ENCODE assay signal across 24 cellular contexts in the genomic region with DNA sequence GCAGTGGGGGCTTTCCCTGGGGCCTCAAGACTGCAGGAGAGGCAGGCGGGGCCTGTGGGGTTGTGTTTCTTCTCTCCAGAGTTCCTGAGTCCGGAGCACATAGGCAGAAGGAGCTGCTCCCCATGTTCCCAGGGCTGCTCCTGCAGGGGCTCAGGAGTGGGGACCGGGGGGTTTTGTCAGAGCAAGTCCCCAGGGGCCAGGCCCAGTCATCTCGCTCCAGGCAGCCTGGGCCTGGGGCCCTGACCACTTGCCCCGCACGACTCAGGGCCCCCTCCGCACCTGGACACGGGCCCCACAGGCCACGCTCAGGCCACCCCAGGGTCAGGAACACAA. TPM values are rescaled to one million over a fixed set of nuclear protein-coding genes. Genes with fewer than 3 reads are reported as not detected.
DNase-seq lines count a peak whose midpoint lies in the region; ATAC-seq, FAIRE-seq and TF ChIP-seq lines count a peak whose summit lies in the region.
"Had no signal": no experiment of that assay in that cellular context is flagged by ENCODE, and none has a peak within 500 bp of the region (broad histone marks: within the 10 kb centered on the region; RNA-seq: fewer than 3 reads in every experiment).

No MANE protein-coding gene starts in this region.

- H3K27me3 ChIP-seq in right atrium auricular region (no peaks in the 10 kb centered on the region), upper lobe of right lung (no peaks in the 10 kb centered on the region)

- peak; percentile 29 for DNase-seq in Right ventricle myocardium superior
- DNase-seq in right atrium auricular region (ENCODE audit: low spot score) = no peak
- DNase-seq in natural killer cell treated with Interleukin-12 subunit alpha and Interleukin-12 subunit beta and Interleukin-15 and Interleukin-18, amount 100 ng/mL, for 72 hours (ENCODE audit: low spot score) = peak; percentile 20
- DNase-seq in natural killer cell = no peak
- DNase-seq in kidney = peak; percentile 41
- no peak for DNase-seq in upper lobe of right lung
- DNase-seq: Caco-2; CD4-positive, CD25-positive, alpha-beta regulatory T cell; CD8-positive, alpha-beta T cell; DMS 273 treated with DMSO at 0.1 percent for 48 hours; DMS79; EL; GDM1; GM23248; H7; HCEC 1CT had no signal

- H3K4me3 ChIP-seq in right atrium auricular region (no peak overlapping the region), kidney (ENCODE audit: low read length in 2 of 2) (no peak overlapping the region), upper lobe of right lung (no peak overlapping the region)
- H3K4me3 ChIP-seq: BLaER1, GM12878, GM23248 had no signal

- no peak overlapping the region for H3K27ac ChIP-seq in right atrium auricular region
- no peak overlapping the region for H3K27ac ChIP-seq in kidney (ENCODE audit: low read depth in 2 of 2, low read length in 2 of 2)
- no peak overlapping the region for H3K27ac ChIP-seq in upper lobe of right lung
- H3K27ac ChIP-seq: BLaER1, C4-2B, GM23248 had no signal

- H3K9me3 Mint-ChIP-seq in natural killer cell treated with Interleukin-12 subunit alpha and Interleukin-12 subunit beta and Interleukin-15 and Interleukin-18, amount 100 ng/mL, for 72 hours = no peaks in the 10 kb centered on the region
- no peaks in the 10 kb centered on the region for H3K9me3 Mint-ChIP-seq in natural killer cell
- H3K9me3 Mint-ChIP-seq: CD4-positive, CD25-positive, alpha-beta regulatory T cell; CD8-positive, alpha-beta T cell had no signal

- no peak overlapping the region for H3K9ac ChIP-seq in kidney (ENCODE audit: low read length in 2 of 2)
- H3K9ac ChIP-seq: BLaER1, GM23248 had no signal

- H3K4me1 Mint-ChIP-seq in natural killer cell treated with Interleukin-12 subunit alpha and Interleukin-12 subunit beta and Interleukin-15 and Interleukin-18, amount 100 ng/mL, for 72 hours (ENCODE audit: low read depth in 2 of 2) = no peaks in the 10 kb centered on the region
- peaks cover 2 to 7% of the 10 kb centered on the region in 2 donors for H3K4me1 Mint-ChIP-seq in natural killer cell
- H3K4me1 Mint-ChIP-seq: CD4-positive, CD25-positive, alpha-beta regulatory T cell had no signal

- H3K36me3 Mint-ChIP-seq in natural killer cell treated with Interleukin-12 subunit alpha and Interleukin-12 subunit beta and Interleukin-15 and Interleukin-18, amount 100 ng/mL, for 72 hours = no peaks in the 10 kb centered on the region
- H3K36me3 Mint-ChIP-seq in natural killer cell = no peaks in the 10 kb centered on the region
- H3K36me3 Mint-ChIP-seq: CD4-positive, CD25-positive, alpha-beta regulatory T cell; CD8-positive, alpha-beta T cell had no signal

- intact Hi-C loops in Right ventricle myocardium superior (cut with DNase I) (no loop called here), natural killer cell (cut with micrococcal nuclease) (no loop called here), kidney (cut with DNase I) (no loop called here), upper lobe of right lung (cut with DNase I) (loop anchor here (10.0 kb wide), 1 partner anchor 255 kb away; no protein-coding TSS in a partner anchor)

- H3K36me3 ChIP-seq in right atrium auricular region (no peaks in the 10 kb centered on the region), kidney (ENCODE audit: control insufficient read depth in 1 of 2, insufficient read depth in 2 of 2, low read length in 2 of 2) (no peaks in the 10 kb centered on the region), upper lobe of right lung (no peaks in the 10 kb centered on the region)
- H3K36me3 ChIP-seq: BLaER1 had no signal

- H3K4me1 ChIP-seq in right atrium auricular region = peaks cover 0 to 19% of the 10 kb centered on the region in 2 donors
- no peaks in the 10 kb centered on the region for H3K4me1 ChIP-seq in kidney (ENCODE audit: control insufficient read depth in 1 of 2, insufficient read depth in 1 of 2, low read depth in 1 of 2, low read length in 2 of 2)
- no peaks in the 10 kb centered on the region for H3K4me1 ChIP-seq in upper lobe of right lung

- H3K27me3 Mint-ChIP-seq in natural killer cell treated with Interleukin-12 subunit alpha and Interleukin-12 subunit beta and Interleukin-15 and Interleukin-18, amount 100 ng/mL, for 72 hours = no peaks in the 10 kb centered on the region
- no peaks in the 10 kb centered on the region for H3K27me3 Mint-ChIP-seq in natural killer cell (ENCODE audit: low read depth in 2 of 2)

- TF ChIP-seq CTCF in right atrium auricular region (IDR thresholded peaks at IDR 0.05) (no peak), natural killer cell (IDR thresholded peaks at IDR 0.05) (no peak), kidney (IDR thresholded peaks at IDR 0.05; ENCODE audit: borderline replicate concordance, extremely low read depth, insufficient read depth) (no peak), upper lobe of right lung (IDR thresholded peaks at IDR 0.05) (no peak)

- no peaks in the 10 kb centered on the region for H3K9me3 ChIP-seq in right atrium auricular region
- no peaks in the 10 kb centered on the region for H3K9me3 ChIP-seq in kidney (ENCODE audit: control insufficient read depth in 1 of 2, low read length in 2 of 2)
- no peaks in the 10 kb centered on the region for H3K9me3 ChIP-seq in upper lobe of right lung
- H3K9me3 ChIP-seq: BLaER1, Caco-2 had no signal

- no peak overlapping the region for H3K27ac Mint-ChIP-seq in natural killer cell treated with Interleukin-12 subunit alpha and Interleukin-12 subunit beta and Interleukin-15 and Interleukin-18, amount 100 ng/mL, for 72 hours
- no peak overlapping the region for H3K27ac Mint-ChIP-seq in natural killer cell
- H3K27ac Mint-ChIP-seq: CD4-positive, CD25-positive, alpha-beta regulatory T cell; CD8-positive, alpha-beta T cell had no signal

- FAIRE-seq in kidney (lab: Jason Lieb, UNC) = no peak
- FAIRE-seq: D721Med, GM12878, GM19239, H1 had no signal

- no peak for ATAC-seq in Right ventricle myocardium superior (ENCODE audit: poor library complexity)
- no peak for ATAC-seq in natural killer cell treated with Interleukin-12 subunit alpha and Interleukin-12 subunit beta and Interleukin-15 and Interleukin-18, amount 100 ng/mL, for 72 hours
- ATAC-seq in natural killer cell = no peak
- ATAC-seq in upper lobe of right lung = no peak
- ATAC-seq: CD8-positive, alpha-beta T cell; GM12878 had no signal

- no peak overlapping the region for H3K4me3 Mint-ChIP-seq in natural killer cell treated with Interleukin-12 subunit alpha and Interleukin-12 subunit beta and Interleukin-15 and Interleukin-18, amount 100 ng/mL, for 72 hours
- H3K4me3 Mint-ChIP-seq in natural killer cell = no peak overlapping the region
- H3K4me3 Mint-ChIP-seq: CD4-positive, CD25-positive, alpha-beta regulatory T cell; CD8-positive, alpha-beta T cell had no signal

RNA-seq across cellular contexts. Expression of gene SLC6A19, which starts 22.0 kb away (rescaled TPM):
- not detected for total RNA-seq in Right ventricle myocardium superior
- total RNA-seq in right atrium auricular region = not detected
- not detected for total RNA-seq in natural killer cell treated with Interleukin-12 subunit alpha and Interleukin-12 subunit beta and Interleukin-15 and Interleukin-18, amount 100 ng/mL, for 72 hours
- not detected for total RNA-seq in natural killer cell
- total RNA-seq in kidney = 2.2 TPM
- polyA plus RNA-seq in kidney (ENCODE audit: insufficient read depth, low read depth, low replicate concordance) = 69.3 TPM
- not detected for total RNA-seq in upper lobe of right lung
- total RNA-seq: A172; A673; CD4-positive, CD25-positive, alpha-beta regulatory T cell; CD8-positive, alpha-beta T cell; GM23248; H1 had no signal
- polyA plus RNA-seq: CD4-positive, CD25-positive, alpha-beta regulatory T cell; GM23248 had no signal

RNA-seq across cellular contexts. Expression of gene SLC6A18, which starts 45.8 kb away (rescaled TPM):
- total RNA-seq in Right ventricle myocardium superior (not detected), right atrium auricular region (not detected), natural killer cell (not detected), kidney (not detected), upper lobe of right lung (not detected)
- total RNA-seq in natural killer cell treated with Interleukin-12 subunit alpha and Interleukin-12 subunit beta and Interleukin-15 and Interleukin-18, amount 100 ng/mL, for 72 hours = not detected
- polyA plus RNA-seq in kidney (ENCODE audit: insufficient read depth, low read depth, low replicate concordance) = 1.5 TPM
- total RNA-seq: A172; A673; Caco-2; CD4-positive, CD25-positive, alpha-beta regulatory T cell; CD8-positive, alpha-beta T cell; GM12878; GM23248; H1; H7 had no signal
- polyA plus RNA-seq: CD4-positive, CD25-positive, alpha-beta regulatory T cell; GM12878; GM23248; H1 had no signal

Comparison
In these comparisons a context has a peak if more than half of its experiments do, and no peak if none do; other contexts are left out.
1. DNase-seq: peak in Right ventricle myocardium superior (single experiment), natural killer cell treated with Interleukin-12 subunit alpha and Interleukin-12 subunit beta and Interleukin-15 and Interleukin-18, amount 100 ng/mL, for 72 hours (single experiment) and kidney (single experiment); none in right atrium auricular region (single experiment), natural killer cell (single experiment) and upper lobe of right lung (single experiment).